ENCODE assay signal across 15 cellular contexts in genomic region chr19:38697197-38697596, GRCh38. TPM values are rescaled to one million over a fixed set of nuclear protein-coding genes. Genes with fewer than 3 reads are reported as not detected.
A peak's percentile ranks its signal among the peaks of the same experiment; 100 is the strongest.
DNase-seq lines count a peak whose midpoint lies in the region; ATAC-seq, FAIRE-seq and TF ChIP-seq lines count a peak whose summit lies in the region.
"Had no signal": no experiment of that assay in that cellular context is flagged by ENCODE, and none has a peak within 500 bp of the region (broad histone marks: within the 10 kb centered on the region; RNA-seq: fewer than 3 reads in every experiment).

No MANE protein-coding gene starts in this region.

- H2AFZ ChIP-seq in H9 (ENCODE audit: low read length) (no peak overlapping the region), astrocyte (ENCODE audit: low read depth, low read length) (no peak overlapping the region)

- H2BK120ac ChIP-seq in H9 (ENCODE audit: low read depth, low read length, poor library complexity, severe bottlenecking): no peak overlapping the region

- H3K4me1 Mint-ChIP-seq in H9 (peaks cover 45 to 54% of the 10 kb centered on the region in 2 experiments), astrocyte (ENCODE audit: low read depth, unreplicated experiment) (peaks cover 52% of the 10 kb centered on the region), progenitor cell of endocrine pancreas (ENCODE audit: low read depth) (peaks cover 57% of the 10 kb centered on the region)

- H3K9me3 ChIP-seq in H9 (ENCODE audit: control insufficient read depth, low read depth, low read length) (no peaks in the 10 kb centered on the region), astrocyte (ENCODE audit: insufficient read depth, low read depth, low read length) (no peaks in the 10 kb centered on the region), right cardiac atrium (ENCODE audit: control insufficient read depth, low read length) (no peaks in the 10 kb centered on the region), stomach (no peaks in the 10 kb centered on the region)

- WGBS in H9 (ENCODE audit: extremely low coverage, insufficient read length, low lambda C conversion rate): no CpG with 5 or more reads among the region's 6 CpGs
- WGBS in right cardiac atrium: 89% methylated on average over 6 of the region's 6 CpGs
- WGBS in stomach, 5 donors: 88 to 95% (median 93%) methylated on average over 3 to 6 of the region's 6 CpGs

- TF ChIP-seq EP300 in stomach (IDR thresholded peaks at IDR 0.05): no peak

- H2AK5ac ChIP-seq in H9 (ENCODE audit: insufficient read length, low read length): no peak overlapping the region

- no peak for DNase-seq in H9
- DNase-seq in astrocyte (ENCODE audit: low read depth): no peak
- DNase-seq in right cardiac atrium: peak in 1 of 3 donors; percentile 27
- no peak for DNase-seq in stomach
- no peak for DNase-seq in GM19240 (ENCODE audit: insufficient read length, low spot score)
- no peak for DNase-seq in RCC 7860 (ENCODE audit: low spot score)
- no peak for DNase-seq in progenitor cell of endocrine pancreas (ENCODE audit: low spot score, unreplicated experiment)
- DNase-seq in stimulated activated naive CD8-positive, alpha-beta T cell treated with anti-CD3 and anti-CD28 coated beads, Interleukin-15, Interleukin-2, amounts not matched to agents 100 U/mL and 50 U/mL, for 24 hours: no peak
- DNase-seq: activated B cell treated with CpG ODN at 0.5 μM for 24 hours; activated T-cell treated with anti-CD3 and anti-CD28 coated beads, Interleukin-2, amount 50 U/mL, for 48 hours; aorta; CD8-positive, alpha-beta T cell; erythroblast; SIG-M5 had no signal

- H3K4me1 ChIP-seq in H9 (ENCODE audit: insufficient read depth, low read length): peaks cover 14% of the 10 kb centered on the region; the same call in 1 of the 2 replicates
- peaks cover 43% of the 10 kb centered on the region for H3K4me1 ChIP-seq in astrocyte (ENCODE audit: insufficient read depth, low read length)
- H3K4me1 ChIP-seq in right cardiac atrium (ENCODE audit: control insufficient read depth, insufficient read depth, low read length): peaks cover 60% of the 10 kb centered on the region
- peaks cover 96 to 100% (median 98%) of the 10 kb centered on the region in 4 donors for H3K4me1 ChIP-seq in stomach

- H3K79me1 ChIP-seq in H9 (ENCODE audit: insufficient read depth, low read depth, low read length, poor library complexity, severe bottlenecking): peaks cover 2% of the 10 kb centered on the region

- H3K27ac ChIP-seq in H9 (ENCODE audit: insufficient read length, low read depth, low read length): no peak overlapping the region
- no peak overlapping the region for H3K27ac ChIP-seq in astrocyte (ENCODE audit: low read depth, low read length)
- peak overlapping the region; percentile 1 for H3K27ac ChIP-seq in right cardiac atrium (ENCODE audit: low read length)
- H3K27ac ChIP-seq in stomach: peak overlapping the region in 4 of 5 donors; percentile 82 to 96 (median 92)

- H3K79me2 ChIP-seq in H9 (ENCODE audit: insufficient read depth, low read length) (peaks cover 18% of the 10 kb centered on the region; the same call in 1 of the 2 replicates), astrocyte (ENCODE audit: insufficient read depth, low read length) (peaks cover 98% of the 10 kb centered on the region)

- no peak overlapping the region for H3K56ac ChIP-seq in H9 (ENCODE audit: insufficient read length, low read depth, low read length)

- no peak overlapping the region for H3T11ph ChIP-seq in H9 (ENCODE audit: low read length)

- H3K4me3 ChIP-seq in astrocyte (ENCODE audit: insufficient read depth, low read depth, low read length) (no peak overlapping the region), right cardiac atrium (ENCODE audit: low read length) (no peak overlapping the region), stomach (no peak overlapping the region)

- no peak overlapping the region for H3K18ac ChIP-seq in H9 (ENCODE audit: insufficient read length, low read depth, low read length)

- H3K4me3 Mint-ChIP-seq in H9 (no peak overlapping the region), astrocyte (ENCODE audit: unreplicated experiment) (no peak overlapping the region), progenitor cell of endocrine pancreas (ENCODE audit: low read depth) (no peak overlapping the region)
- H3K4me3 Mint-ChIP-seq: activated B cell treated with CpG ODN at 0.5 μM for 24 hours; CD8-positive, alpha-beta T cell; nephron had no signal

- H2BK12ac ChIP-seq in H9 (ENCODE audit: insufficient read length, low read depth, low read length): no peak overlapping the region

- TF ChIP-seq POLR2A in stomach (IDR thresholded peaks at IDR 0.05): no peak

- H3K9ac ChIP-seq in H9 (ENCODE audit: extremely low read depth, insufficient read length, low read length): no peak overlapping the region
- H3K9ac ChIP-seq in astrocyte (ENCODE audit: low read length): no peak overlapping the region

- H3K36me3 Mint-ChIP-seq in H9 (ENCODE audit: insufficient read depth in 1 of 3, low read depth in 3 of 3) (peaks cover 12 to 40% (median 33%) of the 10 kb centered on the region in 3 experiments; a peak in 6 of 7 replicates), astrocyte (ENCODE audit: low read depth, unreplicated experiment) (peaks cover 8% of the 10 kb centered on the region), progenitor cell of endocrine pancreas (ENCODE audit: insufficient read depth) (peaks cover 5% of the 10 kb centered on the region)

- intact Hi-C loops in right cardiac atrium (cut with DNase I): no loop called here
- intact Hi-C loops in stomach (cut with DNase I; ENCODE audit: low total_unique reads): no loop called here

- H3K4me2 ChIP-seq in H9 (ENCODE audit: insufficient read depth, insufficient read length, low read length) (no peak overlapping the region), astrocyte (ENCODE audit: low read length) (no peak overlapping the region)

- H2BK5ac ChIP-seq in H9 (ENCODE audit: insufficient read length, low read length): no peak overlapping the region

- ATAC-seq in right cardiac atrium: no peak
- no peak for ATAC-seq in stimulated activated naive CD8-positive, alpha-beta T cell treated with anti-CD3 and anti-CD28 coated beads, Interleukin-15, Interleukin-2, amounts not matched to agents 100 U/mL and 50 U/mL, for 24 hours
- ATAC-seq: CD8-positive, alpha-beta T cell had no signal

- H3K9me3 Mint-ChIP-seq in H9 (no peaks in the 10 kb centered on the region), astrocyte (ENCODE audit: unreplicated experiment) (no peaks in the 10 kb centered on the region), progenitor cell of endocrine pancreas (ENCODE audit: low read depth) (no peaks in the 10 kb centered on the region)
- H3K9me3 Mint-ChIP-seq: activated B cell treated with CpG ODN at 0.5 μM for 24 hours; CD8-positive, alpha-beta T cell; nephron had no signal

- H3K4ac ChIP-seq in H9 (ENCODE audit: low read depth, low read length): no peak overlapping the region

- H3K27me3 Mint-ChIP-seq in H9 (ENCODE audit: low read depth) (no peaks in the 10 kb centered on the region; the same call in 1 of the 2 replicates), astrocyte (ENCODE audit: low read depth, unreplicated experiment) (no peaks in the 10 kb centered on the region), progenitor cell of endocrine pancreas (no peaks in the 10 kb centered on the region)
- H3K27me3 Mint-ChIP-seq: activated B cell treated with CpG ODN at 0.5 μM for 24 hours had no signal

- no peaks in the 10 kb centered on the region for H3K27me3 ChIP-seq in H9 (ENCODE audit: insufficient read depth, low read length)
- H3K27me3 ChIP-seq in astrocyte (ENCODE audit: insufficient read depth, low read length): no peaks in the 10 kb centered on the region
- no peaks in the 10 kb centered on the region for H3K27me3 ChIP-seq in right cardiac atrium (ENCODE audit: control insufficient read depth, insufficient read depth)
- no peaks in the 10 kb centered on the region for H3K27me3 ChIP-seq in stomach

- H4K8ac ChIP-seq in H9 (replicated peaks; ENCODE audit: insufficient read length, low read depth, low read length): no peak overlapping the region

- H3K36me3 ChIP-seq in astrocyte (ENCODE audit: insufficient read depth, low read length) (peaks cover 30% of the 10 kb centered on the region), stomach (peaks cover 14 to 73% (median 42%) of the 10 kb centered on the region in 4 donors)

- H2BK15ac ChIP-seq in H9 (ENCODE audit: low read depth, low read length): no peak overlapping the region

- no peak overlapping the region for H3K14ac ChIP-seq in H9 (ENCODE audit: insufficient read depth, low read length)

- H4K5ac ChIP-seq in H9 (ENCODE audit: insufficient read length, low read depth, low read length): no peak overlapping the region

- no peak overlapping the region for H3K23ac ChIP-seq in H9 (ENCODE audit: insufficient read length, low read depth, low read length)

- no peaks in the 10 kb centered on the region for H4K20me1 ChIP-seq in H9 (ENCODE audit: control insufficient read depth, insufficient read depth, insufficient read length)
- H4K20me1 ChIP-seq in astrocyte (ENCODE audit: insufficient read depth, low read length): peaks cover 59% of the 10 kb centered on the region

- H3K23me2 ChIP-seq in H9 (ENCODE audit: insufficient read length, low read depth, low read length, poor library complexity, severe bottlenecking): no peaks in the 10 kb centered on the region

- H3K27ac Mint-ChIP-seq in H9 (peak overlapping the region; percentile 48 to 86 (median 70); a peak in 5 of 7 replicates), astrocyte (ENCODE audit: unreplicated experiment) (peak overlapping the region; percentile 34), progenitor cell of endocrine pancreas (no peak overlapping the region)
- H3K27ac Mint-ChIP-seq: activated B cell treated with CpG ODN at 0.5 μM for 24 hours; CD8-positive, alpha-beta T cell had no signal

- H4K91ac ChIP-seq in H9 (ENCODE audit: insufficient read length, low read depth, low read length): no peak overlapping the region

- H2BK20ac ChIP-seq in H9 (ENCODE audit: low read depth, low read length, poor library complexity, severe bottlenecking): no peak overlapping the region

- TF ChIP-seq CTCF in H9 (conservative IDR thresholded peaks at IDR 0.05): no peak
- TF ChIP-seq CTCF in astrocyte (IDR thresholded peaks at IDR 0.05; ENCODE audit: insufficient read depth, low read depth, low read length): no peak
- no peak for TF ChIP-seq CTCF in stomach (IDR thresholded peaks at IDR 0.05)
- no peak for TF ChIP-seq CTCF in progenitor cell of endocrine pancreas (IDR thresholded peaks at IDR 0.05; ENCODE audit: unreplicated experiment)

- FAIRE-seq in astrocyte (lab: Jason Lieb, UNC): no peak
- no peak for FAIRE-seq in RCC 7860 (lab: Jason Lieb, UNC)

RNA-seq across cellular contexts. Expression of gene CAPN12, which starts 47.1 kb away (rescaled TPM):
- total RNA-seq in H9 (2021) (10.3 and 10.5 TPM in 2 replicates), astrocyte (4.6 and 6.0 TPM in 2 replicates), right cardiac atrium (under 1 TPM; 0.22 to 0.85 (median 0.54) TPM), stomach (10 to 100 TPM in 1 of 5 donors, 1 to 10 TPM in 4; 1.2 to 33.3 (median 4.8) TPM), progenitor cell of endocrine pancreas (4.1 and 5.0 TPM in 2 replicates)
- polyA plus RNA-seq in right cardiac atrium (0.91 TPM), stomach (10 to 100 TPM in 2 of 3 donors, 1 to 10 TPM in 1; 3.4 to 16.9 (median 16.3) TPM)

RNA-seq across cellular contexts. Expression of gene ACTN4, which starts 49.7 kb away (rescaled TPM):
- total RNA-seq in H9 (2021): 369 and 386 TPM in 2 replicates
- total RNA-seq in astrocyte: 805 and 879 TPM in 2 replicates
- total RNA-seq in right cardiac atrium: 100 to 1,000 TPM; 116 to 226 (median 122) TPM
- 87.4 TPM for polyA plus RNA-seq in right cardiac atrium
- 100 to 1,000 TPM; 254 to 343 (median 319) TPM for total RNA-seq in stomach
- polyA plus RNA-seq in stomach: 10 to 100 TPM; 55.3 to 87.2 (median 75.0) TPM
- total RNA-seq in progenitor cell of endocrine pancreas: 639 and 657 TPM in 2 replicates

Comparison
In these comparisons a context has a peak if more than half of its experiments do, and no peak if none do; other contexts are left out.
1. H3K27ac ChIP-seq: peak in right cardiac atrium (single experiment) and stomach (4 of 5); none in H9 (single experiment) and astrocyte (single experiment).